In genomic region chr1:116556289-116557006, GRCh38 we compare ENCODE assay signal across 9 cellular contexts. TPM values are rescaled to one million over a fixed set of nuclear protein-coding genes. Genes with fewer than 3 reads are reported as not detected.
DNase-seq lines count a peak whose midpoint lies in the region; ATAC-seq and TF ChIP-seq lines count a peak whose summit lies in the region.
"Had no signal": no experiment of that assay in that cellular context is flagged by ENCODE, and none has a peak within 500 bp of the region (broad histone marks: within the 10 kb centered on the region; RNA-seq: fewer than 3 reads in every experiment).

No MANE protein-coding gene starts in this region.

- peak; percentile 97 for DNase-seq in RWPE2 (ENCODE audit: low spot score)
- DNase-seq in ascending aorta (ENCODE audit: low spot score in 2 of 2), result peak; percentile 64 to 87
- DNase-seq in upper lobe of left lung, result peak in 1 of 2 donors; percentile 77
- DNase-seq in endothelial cell (ENCODE audit: low spot score), result no peak
- no peak for DNase-seq in GOT3 (lab: John Stamatoyannopoulos, UW)

- H3K4me3 Mint-ChIP-seq in endothelial cell (ENCODE audit: unreplicated experiment), result no peak overlapping the region

- H3K4me3 ChIP-seq in RWPE2 (ENCODE audit: severe bottlenecking) (no peak overlapping the region), ascending aorta (no peak overlapping the region), muscle layer of duodenum (ENCODE audit: low read depth in 1 of 2, low read length in 2 of 2) (no peak overlapping the region), upper lobe of left lung (no peak overlapping the region)
- H3K4me3 ChIP-seq: cardiac muscle cell had no signal

- H3K9me3 ChIP-seq in RWPE2 (ENCODE audit: severe bottlenecking) (no peaks in the 10 kb centered on the region), ascending aorta (no peaks in the 10 kb centered on the region), muscle layer of duodenum (ENCODE audit: control insufficient read depth in 1 of 2, low read length in 2 of 2) (no peaks in the 10 kb centered on the region), upper lobe of left lung (no peaks in the 10 kb centered on the region)

- no peaks in the 10 kb centered on the region; the same call in 1 of the 2 replicates for H3K36me3 ChIP-seq in RWPE2 (ENCODE audit: low read depth)
- H3K36me3 ChIP-seq in ascending aorta, result no peaks in the 10 kb centered on the region
- H3K36me3 ChIP-seq in muscle layer of duodenum (ENCODE audit: control insufficient read depth in 1 of 2, insufficient read depth in 2 of 2, low read length in 2 of 2), result no peaks in the 10 kb centered on the region
- no peaks in the 10 kb centered on the region for H3K36me3 ChIP-seq in upper lobe of left lung
- H3K36me3 ChIP-seq: cardiac muscle cell had no signal

- intact Hi-C loops in ascending aorta (cut with DNase I), result loop anchor here (5.0 kb wide), 3 partner anchors 34 to 179 kb away; no protein-coding TSS in a partner anchor

- no peak for TF ChIP-seq EP300 in upper lobe of left lung (IDR thresholded peaks at IDR 0.05)

- no peaks in the 10 kb centered on the region for H3K36me3 Mint-ChIP-seq in endothelial cell (ENCODE audit: low read depth, unreplicated experiment)

- TF ChIP-seq POLR2A in upper lobe of left lung (IDR thresholded peaks at IDR 0.05), result no peak

- no peaks in the 10 kb centered on the region for H3K9me3 Mint-ChIP-seq in endothelial cell (ENCODE audit: unreplicated experiment)

- H3K27ac ChIP-seq in RWPE2 (ENCODE audit: poor library complexity, severe bottlenecking) (peak overlapping the region; percentile 81), ascending aorta (peak overlapping the region; percentile 35 to 44), muscle layer of duodenum (ENCODE audit: low read length) (peak overlapping the region; percentile 39), upper lobe of left lung (peak overlapping the region in 3 of 4 donors; percentile 40 to 64 (median 47))

- ATAC-seq in GM18858 (IDR thresholded peaks at IDR 0.05; ENCODE audit: unreplicated experiment), result peak; percentile 47
- ATAC-seq in HG02970 (IDR thresholded peaks at IDR 0.05; ENCODE audit: low FRiP score, unreplicated experiment), result peak; percentile 40
- peak; percentile 97 for ATAC-seq in RWPE2 (ENCODE audit: low read depth)
- peak; percentile 63 to 96 for ATAC-seq in upper lobe of left lung (ENCODE audit: low FRiP score in 2 of 2)

- H3K27me3 Mint-ChIP-seq in endothelial cell (ENCODE audit: unreplicated experiment), result no peaks in the 10 kb centered on the region

- H3K27me3 ChIP-seq in RWPE2 (ENCODE audit: insufficient read depth, poor library complexity, severe bottlenecking) (no peaks in the 10 kb centered on the region), ascending aorta (no peaks in the 10 kb centered on the region), muscle layer of duodenum (ENCODE audit: low read depth, low read length) (no peaks in the 10 kb centered on the region), upper lobe of left lung (no peaks in the 10 kb centered on the region)
- H3K27me3 ChIP-seq: cardiac muscle cell had no signal

- no peak overlapping the region for H3K27ac Mint-ChIP-seq in endothelial cell (ENCODE audit: unreplicated experiment)

- H3K4me1 Mint-ChIP-seq in endothelial cell (ENCODE audit: unreplicated experiment), result peaks cover 6% of the 10 kb centered on the region

- WGBS in upper lobe of left lung, 2 donors, result 66 to 67% methylated on average over 6 of the region's 6 CpGs

- peaks cover 41% of the 10 kb centered on the region for H3K4me1 ChIP-seq in RWPE2 (ENCODE audit: insufficient read depth, poor library complexity, severe bottlenecking)
- H3K4me1 ChIP-seq in ascending aorta, result no peaks in the 10 kb centered on the region
- peaks cover 3 to 4% of the 10 kb centered on the region in 2 donors for H3K4me1 ChIP-seq in muscle layer of duodenum (ENCODE audit: control insufficient read depth in 1 of 2, insufficient read depth in 2 of 2, low read length in 2 of 2)
- H3K4me1 ChIP-seq in upper lobe of left lung, result peaks cover 13 to 48% (median 23%) of the 10 kb centered on the region in 4 donors

- TF ChIP-seq CTCF in RWPE2 (IDR thresholded peaks at IDR 0.05; ENCODE audit: poor library complexity, severe bottlenecking), result peak; percentile 26
- TF ChIP-seq CTCF in ascending aorta (IDR thresholded peaks at IDR 0.05), result no peak
- TF ChIP-seq CTCF in upper lobe of left lung (IDR thresholded peaks at IDR 0.05), result no peak
- no peak for TF ChIP-seq CTCF in endothelial cell (IDR thresholded peaks at IDR 0.05; ENCODE audit: unreplicated experiment)

RNA-seq across cellular contexts. Expression of gene CD58, which starts 14.4 kb away (rescaled TPM):
- total RNA-seq in ascending aorta (50.7 TPM), upper lobe of left lung (10 to 100 TPM; 17.8 to 52.0 (median 32.4) TPM), endothelial cell (ENCODE audit: unreplicated experiment) (9.0 TPM)

Comparison
In these comparisons a context has a peak if more than half of its experiments do, and no peak if none do; other contexts are left out.
1. ATAC-seq: peak in every context shown above with its lines; median percentile 97 in RWPE2; 80 in upper lobe of left lung; 47 in GM18858; 40 in HG02970.
2. DNase-seq: peak in RWPE2 (single experiment) and ascending aorta (2 of 2); none in endothelial cell (single experiment) and GOT3 (single experiment).
3. Peak in every context shown above with its lines, with median percentiles within 50 percentile points of each other: H3K27ac ChIP-seq.